7 cellular contexts compared by ENCODE assay signal in the genomic region with DNA sequence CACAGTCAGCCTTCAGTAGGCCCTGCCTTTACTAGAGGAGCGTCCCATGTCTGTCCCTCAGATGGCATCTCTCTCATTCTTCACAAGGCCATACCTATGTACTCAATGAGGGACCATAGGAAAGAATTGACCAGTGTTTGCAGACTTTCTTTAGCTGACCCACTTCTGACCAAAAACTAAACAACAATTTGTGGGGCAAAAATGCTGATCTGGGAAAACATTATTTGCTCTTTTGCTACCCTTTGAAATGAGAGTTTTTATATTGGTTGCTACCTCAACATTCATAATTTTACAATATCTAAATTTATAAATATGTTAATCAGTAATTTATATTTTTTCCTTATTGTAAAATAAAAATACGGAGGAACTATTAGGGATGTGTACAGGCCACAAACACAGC.
"Had no signal": no experiment of that assay in that cellular context is flagged by ENCODE, and none has a peak within 500 bp of the region (broad histone marks: within the 10 kb centered on the region; RNA-seq: fewer than 3 reads in every experiment).

No MANE protein-coding gene starts in this region.

- H3K27me3 Mint-ChIP-seq: IgD-negative memory B cell had no signal

- ATAC-seq: K562 had no signal

- H3K4me1 Mint-ChIP-seq: IgD-negative memory B cell had no signal

- FAIRE-seq: HTR-8/SVneo, K562 had no signal

- H3K9me3 Mint-ChIP-seq: IgD-negative memory B cell had no signal

- H3K36me3 Mint-ChIP-seq: IgD-negative memory B cell had no signal

- H3K4me3 Mint-ChIP-seq: IgD-negative memory B cell had no signal

- DNase-seq: KBM-7, KG1 had no signal

- H3K4me3 ChIP-seq: K562 had no signal

- H3K27ac ChIP-seq: HL-60, KMS-11 had no signal

- H3K27ac Mint-ChIP-seq: IgD-negative memory B cell had no signal

- H3K4me2 ChIP-seq: KMS-11 had no signal

- H3K9ac ChIP-seq: KMS-11 had no signal
